In the genomic region with DNA sequence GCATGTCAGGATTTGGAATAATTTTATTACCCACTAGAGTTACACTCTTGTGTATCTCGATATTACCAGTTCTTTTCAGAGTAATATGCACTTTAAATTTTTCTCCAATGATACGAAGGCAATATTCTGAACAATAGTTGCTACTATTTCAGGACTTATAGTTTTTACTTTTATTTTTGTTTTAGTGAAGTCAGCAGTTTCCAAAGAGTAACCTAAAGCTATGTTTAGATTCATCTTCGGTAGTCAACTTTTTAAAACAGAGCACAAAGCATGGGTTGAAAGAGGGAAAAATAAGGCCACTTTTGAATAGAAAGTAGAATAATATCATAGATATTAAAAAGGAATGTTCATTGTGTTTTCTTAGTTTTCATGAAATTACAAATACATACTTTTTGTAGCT, we compare ENCODE assay signal across 2 cellular contexts.
TF ChIP-seq lines count a peak whose summit lies in the region.

No MANE protein-coding gene starts in this region.

TF ChIP-seq in SK-N-SH, 30 proteins besides CTCF, POLR2A, EP300 and RAD21 (continued from another document):
- TF ChIP-seq, protein P1, sequence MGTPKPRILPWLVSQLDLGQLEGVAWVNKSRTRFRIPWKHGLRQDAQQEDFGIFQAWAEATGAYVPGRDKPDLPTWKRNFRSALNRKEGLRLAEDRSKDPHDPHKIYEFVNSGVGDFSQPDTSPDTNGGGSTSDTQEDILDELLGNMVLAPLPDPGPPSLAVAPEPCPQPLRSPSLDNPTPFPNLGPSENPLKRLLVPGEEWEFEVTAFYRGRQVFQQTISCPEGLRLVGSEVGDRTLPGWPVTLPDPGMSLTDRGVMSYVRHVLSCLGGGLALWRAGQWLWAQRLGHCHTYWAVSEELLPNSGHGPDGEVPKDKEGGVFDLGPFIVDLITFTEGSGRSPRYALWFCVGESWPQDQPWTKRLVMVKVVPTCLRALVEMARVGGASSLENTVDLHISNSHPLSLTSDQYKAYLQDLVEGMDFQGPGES (IDR thresholded peaks at IDR 0.05; ENCODE audit: low read depth, low read length), result no peak
- no peak for TF ChIP-seq FOXM1 (IDR thresholded peaks at IDR 0.05; ENCODE audit: low read depth)

TF ChIP-seq in SK-N-SH treated with all-trans-retinoic acid at 6 μM for 48 hours, 23 proteins besides CTCF, POLR2A, EP300 and RAD21 (continued from another document):
- TF ChIP-seq, protein P2, sequence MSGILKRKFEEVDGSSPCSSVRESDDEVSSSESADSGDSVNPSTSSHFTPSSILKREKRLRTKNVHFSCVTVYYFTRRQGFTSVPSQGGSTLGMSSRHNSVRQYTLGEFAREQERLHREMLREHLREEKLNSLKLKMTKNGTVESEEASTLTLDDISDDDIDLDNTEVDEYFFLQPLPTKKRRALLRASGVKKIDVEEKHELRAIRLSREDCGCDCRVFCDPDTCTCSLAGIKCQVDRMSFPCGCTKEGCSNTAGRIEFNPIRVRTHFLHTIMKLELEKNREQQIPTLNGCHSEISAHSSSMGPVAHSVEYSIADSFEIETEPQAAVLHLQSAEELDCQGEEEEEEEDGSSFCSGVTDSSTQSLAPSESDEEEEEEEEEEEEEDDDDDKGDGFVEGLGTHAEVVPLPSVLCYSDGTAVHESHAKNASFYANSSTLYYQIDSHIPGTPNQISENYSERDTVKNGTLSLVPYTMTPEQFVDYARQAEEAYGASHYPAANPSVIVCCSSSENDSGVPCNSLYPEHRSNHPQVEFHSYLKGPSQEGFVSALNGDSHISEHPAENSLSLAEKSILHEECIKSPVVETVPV (CRISPR knock-in tag; IDR thresholded peaks at IDR 0.05), result no peak
- TF ChIP-seq ZNF70 (CRISPR knock-in tag; IDR thresholded peaks at IDR 0.05), result no peak
- TF ChIP-seq, protein P3, sequence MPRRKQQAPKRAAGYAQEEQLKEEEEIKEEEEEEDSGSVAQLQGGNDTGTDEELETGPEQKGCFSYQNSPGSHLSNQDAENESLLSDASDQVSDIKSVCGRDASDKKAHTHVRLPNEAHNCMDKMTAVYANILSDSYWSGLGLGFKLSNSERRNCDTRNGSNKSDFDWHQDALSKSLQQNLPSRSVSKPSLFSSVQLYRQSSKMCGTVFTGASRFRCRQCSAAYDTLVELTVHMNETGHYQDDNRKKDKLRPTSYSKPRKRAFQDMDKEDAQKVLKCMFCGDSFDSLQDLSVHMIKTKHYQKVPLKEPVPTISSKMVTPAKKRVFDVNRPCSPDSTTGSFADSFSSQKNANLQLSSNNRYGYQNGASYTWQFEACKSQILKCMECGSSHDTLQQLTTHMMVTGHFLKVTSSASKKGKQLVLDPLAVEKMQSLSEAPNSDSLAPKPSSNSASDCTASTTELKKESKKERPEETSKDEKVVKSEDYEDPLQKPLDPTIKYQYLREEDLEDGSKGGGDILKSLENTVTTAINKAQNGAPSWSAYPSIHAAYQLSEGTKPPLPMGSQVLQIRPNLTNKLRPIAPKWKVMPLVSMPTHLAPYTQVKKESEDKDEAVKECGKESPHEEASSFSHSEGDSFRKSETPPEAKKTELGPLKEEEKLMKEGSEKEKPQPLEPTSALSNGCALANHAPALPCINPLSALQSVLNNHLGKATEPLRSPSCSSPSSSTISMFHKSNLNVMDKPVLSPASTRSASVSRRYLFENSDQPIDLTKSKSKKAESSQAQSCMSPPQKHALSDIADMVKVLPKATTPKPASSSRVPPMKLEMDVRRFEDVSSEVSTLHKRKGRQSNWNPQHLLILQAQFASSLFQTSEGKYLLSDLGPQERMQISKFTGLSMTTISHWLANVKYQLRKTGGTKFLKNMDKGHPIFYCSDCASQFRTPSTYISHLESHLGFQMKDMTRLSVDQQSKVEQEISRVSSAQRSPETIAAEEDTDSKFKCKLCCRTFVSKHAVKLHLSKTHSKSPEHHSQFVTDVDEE (CRISPR knock-in tag; IDR thresholded peaks at IDR 0.05), result no peak
- TF ChIP-seq TCF4 (CRISPR knock-in tag; IDR thresholded peaks at IDR 0.05; ENCODE audit: borderline replicate concordance), result no peak
- TF ChIP-seq, protein P4, sequence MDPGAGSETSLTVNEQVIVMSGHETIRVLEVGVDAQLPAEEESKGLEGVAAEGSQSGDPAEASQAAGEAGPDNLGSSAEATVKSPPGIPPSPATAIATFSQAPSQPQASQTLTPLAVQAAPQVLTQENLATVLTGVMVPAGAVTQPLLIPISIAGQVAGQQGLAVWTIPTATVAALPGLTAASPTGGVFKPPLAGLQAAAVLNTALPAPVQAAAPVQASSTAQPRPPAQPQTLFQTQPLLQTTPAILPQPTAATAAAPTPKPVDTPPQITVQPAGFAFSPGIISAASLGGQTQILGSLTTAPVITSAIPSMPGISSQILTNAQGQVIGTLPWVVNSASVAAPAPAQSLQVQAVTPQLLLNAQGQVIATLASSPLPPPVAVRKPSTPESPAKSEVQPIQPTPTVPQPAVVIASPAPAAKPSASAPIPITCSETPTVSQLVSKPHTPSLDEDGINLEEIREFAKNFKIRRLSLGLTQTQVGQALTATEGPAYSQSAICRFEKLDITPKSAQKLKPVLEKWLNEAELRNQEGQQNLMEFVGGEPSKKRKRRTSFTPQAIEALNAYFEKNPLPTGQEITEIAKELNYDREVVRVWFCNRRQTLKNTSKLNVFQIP (CRISPR knock-in tag; IDR thresholded peaks at IDR 0.05; ENCODE audit: borderline replicate concordance, low read depth), result no peak
- TF ChIP-seq, protein P5, sequence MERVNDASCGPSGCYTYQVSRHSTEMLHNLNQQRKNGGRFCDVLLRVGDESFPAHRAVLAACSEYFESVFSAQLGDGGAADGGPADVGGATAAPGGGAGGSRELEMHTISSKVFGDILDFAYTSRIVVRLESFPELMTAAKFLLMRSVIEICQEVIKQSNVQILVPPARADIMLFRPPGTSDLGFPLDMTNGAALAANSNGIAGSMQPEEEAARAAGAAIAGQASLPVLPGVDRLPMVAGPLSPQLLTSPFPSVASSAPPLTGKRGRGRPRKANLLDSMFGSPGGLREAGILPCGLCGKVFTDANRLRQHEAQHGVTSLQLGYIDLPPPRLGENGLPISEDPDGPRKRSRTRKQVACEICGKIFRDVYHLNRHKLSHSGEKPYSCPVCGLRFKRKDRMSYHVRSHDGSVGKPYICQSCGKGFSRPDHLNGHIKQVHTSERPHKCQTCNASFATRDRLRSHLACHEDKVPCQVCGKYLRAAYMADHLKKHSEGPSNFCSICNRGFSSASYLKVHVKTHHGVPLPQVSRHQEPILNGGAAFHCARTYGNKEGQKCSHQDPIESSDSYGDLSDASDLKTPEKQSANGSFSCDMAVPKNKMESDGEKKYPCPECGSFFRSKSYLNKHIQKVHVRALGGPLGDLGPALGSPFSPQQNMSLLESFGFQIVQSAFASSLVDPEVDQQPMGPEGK (CRISPR knock-in tag; IDR thresholded peaks at IDR 0.05; ENCODE audit: borderline replicate concordance), result no peak
